Comparison of ENCODE assay signal across 39 cellular contexts in genomic region chr20:31403886-31404285, GRCh38. TPM values are rescaled to one million over a fixed set of nuclear protein-coding genes. Genes with fewer than 3 reads are reported as not detected.
"Had no signal": no experiment of that assay in that cellular context is flagged by ENCODE, and none has a peak within 500 bp of the region (broad histone marks: within the 10 kb centered on the region; RNA-seq: fewer than 3 reads in every experiment).

No MANE protein-coding gene starts in this region.

- H3K4me3 ChIP-seq: MG63 had no signal

- H3K27me3 ChIP-seq: MG63 had no signal

- H3K9me3 ChIP-seq: MG63 had no signal

- DNase-seq: Karpas-422, Kasumi-1, MG63, MM.1S, MV-4-11, NCI-H1048, NCI-H1092, NCI-H1092 treated with DMSO at 0.1 percent for 48 hours, NCI-H1105, NCI-H1105 treated with DMSO at 0.1 percent for 48 hours, NCI-H1417, NCI-H1417 treated with DMSO at 0.1 percent for 48 hours, NCI-H1436, NCI-H1436 treated with DMSO at 0.1 percent for 48 hours, NCI-H146, NCI-H1694, NCI-H1694 treated with DMSO at 0.1 percent for 48 hours, NCI-H187, NCI-H187 treated with DMSO at 0.1 percent for 48 hours, NCI-H1930, NCI-H2029, NCI-H2029 treated with DMSO at 0.1 percent for 48 hours, NCI-H2081, NCI-H2081 treated with DMSO at 0.1 percent for 48 hours, NCI-H2107, NCI-H2171, NCI-H2171 treated with DMSO at 0.1 percent for 48 hours, NCI-H2227 treated with DMSO at 0.1 percent for 48 hours, NCI-H226, NCI-H345, NCI-H446, NCI-H446 treated with DMSO at 0.1 percent for 48 hours, NCI-H510A, NCI-H510A treated with DMSO at 0.1 percent for 48 hours, NCI-H524 had no signal

- H3K36me3 ChIP-seq: MG63 had no signal

RNA-seq across cellular contexts. Expression of gene DEFB121, which starts 2.1 kb away (rescaled TPM):
- total RNA-seq: LHCN-M2, M059J, MCF 10A, NCI-H460 had no signal

RNA-seq across cellular contexts. Expression of gene DEFB119, which starts 13.5 kb away (rescaled TPM):
- total RNA-seq: LHCN-M2, M059J, MCF 10A, NCI-H460 had no signal

RNA-seq across cellular contexts. Expression of gene DEFB118, which starts 35.5 kb away (rescaled TPM):
- total RNA-seq: LHCN-M2, M059J, MCF 10A, NCI-H460 had no signal

RNA-seq across cellular contexts. Expression of gene DEFB123, which starts 36.5 kb away (rescaled TPM):
- total RNA-seq: LHCN-M2, M059J, MCF 10A, NCI-H460 had no signal
